ENCODE assay signal across 18 cellular contexts in the genomic region with DNA sequence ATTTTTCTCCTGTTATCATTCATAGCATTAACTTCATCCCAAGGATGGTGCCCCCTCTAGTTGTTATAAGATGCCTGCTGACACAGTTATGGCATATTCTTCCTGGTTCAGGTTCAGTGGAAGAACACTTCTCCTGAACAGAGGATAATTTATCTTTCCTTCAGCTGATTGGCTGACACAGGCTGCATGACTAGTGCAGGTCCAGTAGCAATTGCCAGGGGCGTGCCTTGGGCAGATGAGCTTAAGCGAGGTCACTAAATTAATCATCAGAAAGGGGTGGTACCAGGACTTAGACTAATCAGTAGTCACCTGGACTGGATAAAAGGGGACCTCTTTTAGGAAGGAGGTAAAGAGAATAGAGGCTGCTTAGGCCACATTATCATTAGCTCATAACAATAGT. TPM values are rescaled to one million over a fixed set of nuclear protein-coding genes. Genes with fewer than 3 reads are reported as not detected.
DNase-seq lines count a peak whose midpoint lies in the region; ATAC-seq, FAIRE-seq and TF ChIP-seq lines count a peak whose summit lies in the region.
"Had no signal": no experiment of that assay in that cellular context is flagged by ENCODE, and none has a peak within 500 bp of the region (broad histone marks: within the 10 kb centered on the region; RNA-seq: fewer than 3 reads in every experiment).

No MANE protein-coding gene starts in this region.

- intact Hi-C loops in pancreas (cut with DNase I): no loop called here

- no peak overlapping the region for H3K4me3 ChIP-seq in pancreas
- H3K4me3 ChIP-seq: gastroesophageal sphincter, PC-9, testis had no signal

- no peaks in the 10 kb centered on the region for H3K27me3 Mint-ChIP-seq in activated T-cell treated with anti-CD3 and anti-CD28 coated beads, Interleukin-2, amount 50 U/mL, for 24 hours
- H3K27me3 Mint-ChIP-seq in stimulated activated naive CD8-positive, alpha-beta T cell treated with anti-CD3 and anti-CD28 coated beads, Interleukin-15, amount 100 ng/mL, for 72 hours: no peaks in the 10 kb centered on the region
- no peaks in the 10 kb centered on the region for H3K27me3 Mint-ChIP-seq in activated CD4-positive, alpha-beta memory T cell treated with anti-CD3 and anti-CD28 coated beads, Interleukin-2, amount 10 ng/mL, durations not matched to agents 7 days and 5 days
- H3K27me3 Mint-ChIP-seq: activated CD4-positive, alpha-beta T cell treated with anti-CD3 and anti-CD28 coated beads, Interleukin-2, amount 10 ng/mL, durations not matched to agents 7 days and 5 days had no signal

- WGBS in pancreas, 2 donors: 94 to 100% methylated on average over 2 of the region's 2 CpGs

- ATAC-seq in stimulated activated naive CD8-positive, alpha-beta T cell treated with anti-CD3 and anti-CD28 coated beads, Interleukin-15, amount 100 ng/mL, for 72 hours: peak; percentile 46
- no peak for ATAC-seq in pancreas
- ATAC-seq: gastroesophageal sphincter had no signal

- H3K9me3 Mint-ChIP-seq in activated T-cell treated with anti-CD3 and anti-CD28 coated beads, Interleukin-2, amount 50 U/mL, for 24 hours: no peaks in the 10 kb centered on the region
- H3K9me3 Mint-ChIP-seq in stimulated activated naive CD8-positive, alpha-beta T cell treated with anti-CD3 and anti-CD28 coated beads, Interleukin-15, amount 100 ng/mL, for 72 hours: no peaks in the 10 kb centered on the region
- H3K9me3 Mint-ChIP-seq in activated CD4-positive, alpha-beta memory T cell treated with anti-CD3 and anti-CD28 coated beads, Interleukin-2, amount 10 ng/mL, durations not matched to agents 7 days and 5 days: no peaks in the 10 kb centered on the region
- H3K9me3 Mint-ChIP-seq: activated CD4-positive, alpha-beta T cell treated with anti-CD3 and anti-CD28 coated beads, Interleukin-2, amount 10 ng/mL, durations not matched to agents 7 days and 5 days; T-helper 1 cell treated with Interleukin-12 subunit alpha and Interleukin-12 subunit beta and Interleukin-4 antibody, amounts not matched to agents 30 μg/mL and 1 μg/mL, for 36 hours had no signal

- peaks cover 0 to 7% (median 0%) of the 10 kb centered on the region in 3 donors for H3K36me3 ChIP-seq in pancreas

- DNase-seq in activated T-cell treated with anti-CD3 and anti-CD28 coated beads, Interleukin-2, amount 50 U/mL, for 24 hours: no peak
- DNase-seq in activated T-cell treated with anti-CD3 and anti-CD28 coated beads, Interleukin-2, amount 50 U/mL, for 48 hours: no peak
- DNase-seq in M059J (ENCODE audit: low read depth) (peak; percentile 42), dedifferentiated amniotic fluid mesenchymal stem cell (ENCODE audit: extremely low spot score) (peak; percentile 6), NCI-H1436 (lab: John Stamatoyannopoulos, UW) (no peak), pancreas (no peak)
- DNase-seq in stimulated activated naive CD8-positive, alpha-beta T cell treated with anti-CD3 and anti-CD28 coated beads, Interleukin-15, amount 100 ng/mL, for 72 hours: no peak
- DNase-seq in activated CD4-positive, alpha-beta memory T cell treated with anti-CD3 and anti-CD28 coated beads, Interleukin-2, amount 10 ng/mL, durations not matched to agents 7 days and 5 days: no peak
- DNase-seq: activated CD4-positive, alpha-beta T cell treated with anti-CD3 and anti-CD28 coated beads, Interleukin-2, amount 10 ng/mL, durations not matched to agents 7 days and 5 days; brain microvascular endothelial cell; effector CD4-positive, alpha-beta T cell; NCI-H1048; stimulated activated CD4-positive, alpha-beta T cell treated with anti-CD3 and anti-CD28 coated beads, Interleukin-12 subunit alpha, Interleukin-12 subunit beta, amount 100 ng/mL, for 4 hours; testis had no signal

- peak overlapping the region; percentile 46 for H3K27ac Mint-ChIP-seq in activated T-cell treated with anti-CD3 and anti-CD28 coated beads, Interleukin-2, amount 50 U/mL, for 24 hours
- peak overlapping the region in 1 of 2 donors; percentile 49 for H3K27ac Mint-ChIP-seq in stimulated activated naive CD8-positive, alpha-beta T cell treated with anti-CD3 and anti-CD28 coated beads, Interleukin-15, amount 100 ng/mL, for 72 hours
- H3K27ac Mint-ChIP-seq in activated CD4-positive, alpha-beta memory T cell treated with anti-CD3 and anti-CD28 coated beads, Interleukin-2, amount 10 ng/mL, durations not matched to agents 7 days and 5 days: no peak overlapping the region
- H3K27ac Mint-ChIP-seq: activated CD4-positive, alpha-beta T cell treated with anti-CD3 and anti-CD28 coated beads, Interleukin-2, amount 10 ng/mL, durations not matched to agents 7 days and 5 days; T-helper 1 cell treated with Interleukin-12 subunit alpha and Interleukin-12 subunit beta and Interleukin-4 antibody, amounts not matched to agents 30 μg/mL and 1 μg/mL, for 36 hours had no signal

- peaks cover 19% of the 10 kb centered on the region for H3K4me1 Mint-ChIP-seq in activated T-cell treated with anti-CD3 and anti-CD28 coated beads, Interleukin-2, amount 50 U/mL, for 24 hours (ENCODE audit: low read depth)
- peaks cover 18% of the 10 kb centered on the region for H3K4me1 Mint-ChIP-seq in stimulated activated naive CD8-positive, alpha-beta T cell treated with anti-CD3 and anti-CD28 coated beads, Interleukin-15, amount 100 ng/mL, for 72 hours
- H3K4me1 Mint-ChIP-seq in activated CD4-positive, alpha-beta memory T cell treated with anti-CD3 and anti-CD28 coated beads, Interleukin-2, amount 10 ng/mL, durations not matched to agents 7 days and 5 days: peaks cover 13% of the 10 kb centered on the region

- POLR2A ChIA-PET in activated CD4-positive, alpha-beta memory T cell treated with anti-CD3 and anti-CD28 coated beads, Interleukin-2, amount 10 ng/mL, durations not matched to agents 7 days and 5 days (lab: Charles Lee): interaction anchor here (1.8 kb wide), 1 partner anchor 42 kb away, joined by 5 read pairs; the partner anchor contains the start of genes ANKMY2 and BZW2

- H3K27me3 ChIP-seq in pancreas: no peaks in the 10 kb centered on the region
- H3K27me3 ChIP-seq: brain microvascular endothelial cell, gastroesophageal sphincter, testis had no signal

- H3K9me3 ChIP-seq in pancreas: no peaks in the 10 kb centered on the region
- H3K9me3 ChIP-seq: gastroesophageal sphincter, testis had no signal

- H3K36me3 Mint-ChIP-seq in activated T-cell treated with anti-CD3 and anti-CD28 coated beads, Interleukin-2, amount 50 U/mL, for 24 hours (ENCODE audit: low read depth): peaks cover 90% of the 10 kb centered on the region
- peaks cover 44% of the 10 kb centered on the region for H3K36me3 Mint-ChIP-seq in activated CD4-positive, alpha-beta memory T cell treated with anti-CD3 and anti-CD28 coated beads, Interleukin-2, amount 10 ng/mL, durations not matched to agents 7 days and 5 days (ENCODE audit: low read depth)

- H3K4me1 ChIP-seq in pancreas: no peaks in the 10 kb centered on the region
- H3K4me1 ChIP-seq: gastroesophageal sphincter, testis had no signal

- FAIRE-seq in pancreas (lab: Jason Lieb, UNC): no peak
- FAIRE-seq: D721Med had no signal

- CTCF ChIA-PET in activated CD4-positive, alpha-beta memory T cell treated with anti-CD3 and anti-CD28 coated beads, Interleukin-2, amount 10 ng/mL, durations not matched to agents 7 days and 5 days (lab: Charles Lee): interaction anchor here (1.6 kb wide), 1 partner anchor 10 kb away, joined by 5 read pairs; no protein-coding TSS in a partner anchor

- no peak overlapping the region for H3K27ac ChIP-seq in pancreas
- H3K27ac ChIP-seq: brain microvascular endothelial cell, gastroesophageal sphincter, PC-9, testis had no signal

- no peak overlapping the region for H3K4me3 Mint-ChIP-seq in activated T-cell treated with anti-CD3 and anti-CD28 coated beads, Interleukin-2, amount 50 U/mL, for 24 hours
- H3K4me3 Mint-ChIP-seq in stimulated activated naive CD8-positive, alpha-beta T cell treated with anti-CD3 and anti-CD28 coated beads, Interleukin-15, amount 100 ng/mL, for 72 hours: no peak overlapping the region
- H3K4me3 Mint-ChIP-seq in activated CD4-positive, alpha-beta memory T cell treated with anti-CD3 and anti-CD28 coated beads, Interleukin-2, amount 10 ng/mL, durations not matched to agents 7 days and 5 days: no peak overlapping the region
- H3K4me3 Mint-ChIP-seq: activated CD4-positive, alpha-beta T cell treated with anti-CD3 and anti-CD28 coated beads, Interleukin-2, amount 10 ng/mL, durations not matched to agents 7 days and 5 days; T-helper 1 cell treated with Interleukin-12 subunit alpha and Interleukin-12 subunit beta and Interleukin-4 antibody, amounts not matched to agents 30 μg/mL and 1 μg/mL, for 36 hours had no signal

- no peak for TF ChIP-seq CTCF in pancreas (IDR thresholded peaks at IDR 0.05)

RNA-seq across cellular contexts. Expression of gene BZW2, which starts 42.3 kb away (rescaled TPM):
- 95.2 and 102 TPM in 2 replicates for total RNA-seq in M059J (2014; rRNA removed; shearing (Covaris generic))
- total RNA-seq in activated CD4-positive, alpha-beta memory T cell treated with anti-CD3 and anti-CD28 coated beads, Interleukin-2, amount 10 ng/mL, durations not matched to agents 7 days and 5 days: 10 to 100 TPM; 33.4 to 33.6 TPM
- total RNA-seq in pancreas: 10 to 100 TPM; 15.3 to 29.9 (median 21.1) TPM
- polyA plus RNA-seq in pancreas: 10 to 100 TPM; 10.5 to 12.9 TPM

RNA-seq across cellular contexts. Expression of gene ANKMY2, which starts 42.7 kb away (rescaled TPM):
- total RNA-seq in M059J (2014; rRNA removed; shearing (Covaris generic)): 34.8 and 39.2 TPM in 2 replicates
- 10 to 100 TPM; 11.7 to 12.3 TPM for total RNA-seq in activated CD4-positive, alpha-beta memory T cell treated with anti-CD3 and anti-CD28 coated beads, Interleukin-2, amount 10 ng/mL, durations not matched to agents 7 days and 5 days
- 10 to 100 TPM in 1 of 6 donors, 1 to 10 TPM in 5; 6.3 to 11.4 (median 8.2) TPM for total RNA-seq in pancreas
- 1 to 10 TPM; 3.9 to 8.9 TPM for polyA plus RNA-seq in pancreas

Comparison
In these comparisons a context has a peak if more than half of its experiments do, and no peak if none do; other contexts are left out.
1. DNase-seq: peak in M059J (single experiment) and dedifferentiated amniotic fluid mesenchymal stem cell (single experiment); none in activated T-cell treated with anti-CD3 and anti-CD28 coated beads, Interleukin-2, amount 50 U/mL, for 24 hours (single experiment), activated T-cell treated with anti-CD3 and anti-CD28 coated beads, Interleukin-2, amount 50 U/mL, for 48 hours (0 of 2), stimulated activated naive CD8-positive, alpha-beta T cell treated with anti-CD3 and anti-CD28 coated beads, Interleukin-15, amount 100 ng/mL, for 72 hours (0 of 2), NCI-H1436 (single experiment), activated CD4-positive, alpha-beta memory T cell treated with anti-CD3 and anti-CD28 coated beads, Interleukin-2, amount 10 ng/mL, durations not matched to agents 7 days and 5 days (single experiment) and pancreas (0 of 6).